In the genomic region with DNA sequence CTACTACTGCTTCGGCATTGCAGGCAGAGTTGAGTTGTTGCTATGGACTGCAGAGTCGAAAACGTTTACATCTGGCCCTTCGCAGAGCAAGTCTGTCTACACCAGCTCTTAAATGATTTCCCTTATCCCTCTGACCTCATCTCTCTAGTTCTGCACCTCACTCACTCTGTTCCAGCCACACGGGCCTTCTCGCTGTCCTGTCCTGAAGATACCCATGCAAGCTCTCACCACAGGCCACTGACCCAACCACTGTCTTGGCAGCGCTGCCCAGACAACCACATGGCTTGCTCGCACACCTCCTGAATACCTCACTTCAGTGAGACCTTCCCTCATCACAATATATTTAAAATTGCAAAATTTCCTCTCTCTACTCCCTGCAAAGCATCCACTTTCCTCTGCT, we compare ENCODE assay signal across 1 cellular context.
TF ChIP-seq lines count a peak whose summit lies in the region.

No MANE protein-coding gene starts in this region.

TF ChIP-seq in WTC11, 78 proteins besides CTCF, POLR2A, EP300 and RAD21 (continued from another document):
- TF ChIP-seq, protein P1, sequence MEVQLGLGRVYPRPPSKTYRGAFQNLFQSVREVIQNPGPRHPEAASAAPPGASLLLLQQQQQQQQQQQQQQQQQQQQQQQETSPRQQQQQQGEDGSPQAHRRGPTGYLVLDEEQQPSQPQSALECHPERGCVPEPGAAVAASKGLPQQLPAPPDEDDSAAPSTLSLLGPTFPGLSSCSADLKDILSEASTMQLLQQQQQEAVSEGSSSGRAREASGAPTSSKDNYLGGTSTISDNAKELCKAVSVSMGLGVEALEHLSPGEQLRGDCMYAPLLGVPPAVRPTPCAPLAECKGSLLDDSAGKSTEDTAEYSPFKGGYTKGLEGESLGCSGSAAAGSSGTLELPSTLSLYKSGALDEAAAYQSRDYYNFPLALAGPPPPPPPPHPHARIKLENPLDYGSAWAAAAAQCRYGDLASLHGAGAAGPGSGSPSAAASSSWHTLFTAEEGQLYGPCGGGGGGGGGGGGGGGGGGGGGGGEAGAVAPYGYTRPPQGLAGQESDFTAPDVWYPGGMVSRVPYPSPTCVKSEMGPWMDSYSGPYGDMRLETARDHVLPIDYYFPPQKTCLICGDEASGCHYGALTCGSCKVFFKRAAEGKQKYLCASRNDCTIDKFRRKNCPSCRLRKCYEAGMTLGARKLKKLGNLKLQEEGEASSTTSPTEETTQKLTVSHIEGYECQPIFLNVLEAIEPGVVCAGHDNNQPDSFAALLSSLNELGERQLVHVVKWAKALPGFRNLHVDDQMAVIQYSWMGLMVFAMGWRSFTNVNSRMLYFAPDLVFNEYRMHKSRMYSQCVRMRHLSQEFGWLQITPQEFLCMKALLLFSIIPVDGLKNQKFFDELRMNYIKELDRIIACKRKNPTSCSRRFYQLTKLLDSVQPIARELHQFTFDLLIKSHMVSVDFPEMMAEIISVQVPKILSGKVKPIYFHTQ (CRISPR knock-in tag; IDR thresholded peaks at IDR 0.05) = no peak
- no peak for TF ChIP-seq NR2C2 (CRISPR knock-in tag; IDR thresholded peaks at IDR 0.05)
- no peak for TF ChIP-seq NFE2L1 (CRISPR knock-in tag; IDR thresholded peaks at IDR 0.05)
- TF ChIP-seq ZNF281 (CRISPR knock-in tag; IDR thresholded peaks at IDR 0.05) = no peak
